Comparison of ENCODE assay signal across 8 cellular contexts in the genomic region with DNA sequence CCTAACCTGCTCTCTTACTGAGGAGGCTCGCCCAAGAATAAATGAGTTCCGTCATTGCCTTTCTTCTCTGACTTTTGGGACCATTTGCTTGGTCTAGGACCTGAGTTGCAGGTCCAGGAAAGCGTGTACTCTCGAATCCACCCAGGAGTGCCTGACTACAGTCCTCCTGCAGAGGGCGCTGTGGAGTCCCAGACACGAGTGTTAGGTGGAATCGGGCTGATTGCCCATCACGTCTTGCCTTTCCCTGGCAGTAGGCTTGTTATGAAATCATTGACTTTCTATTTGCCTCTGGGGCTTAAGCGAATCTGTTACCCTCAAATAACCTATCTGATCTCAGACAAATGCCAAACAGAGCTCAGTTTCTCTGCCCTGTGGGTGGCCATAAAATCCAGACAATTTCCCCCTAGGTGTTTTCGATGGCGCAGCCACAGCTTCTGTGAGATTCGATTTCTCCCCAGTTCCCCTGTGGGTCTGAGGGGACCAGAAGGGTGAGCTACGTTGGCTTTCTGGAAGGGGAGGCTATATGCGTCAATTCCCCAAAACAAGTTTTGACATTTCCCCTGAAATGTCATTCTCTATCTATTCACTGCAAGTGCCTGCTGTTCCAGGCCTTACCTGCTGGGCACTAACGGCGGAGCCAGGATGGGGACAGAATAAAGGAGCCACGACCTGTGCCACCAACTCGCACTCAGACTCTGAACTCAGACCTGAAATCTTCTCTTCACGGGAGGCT. TPM values are rescaled to one million over a fixed set of nuclear protein-coding genes. Genes with fewer than 3 reads are reported as not detected.
DNase-seq lines count a peak whose midpoint lies in the region; ATAC-seq, FAIRE-seq and TF ChIP-seq lines count a peak whose summit lies in the region.

A gene with protein sequence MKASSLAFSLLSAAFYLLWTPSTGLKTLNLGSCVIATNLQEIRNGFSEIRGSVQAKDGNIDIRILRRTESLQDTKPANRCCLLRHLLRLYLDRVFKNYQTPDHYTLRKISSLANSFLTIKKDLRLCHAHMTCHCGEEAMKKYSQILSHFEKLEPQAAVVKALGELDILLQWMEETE (plus strand): TSS at position 685 of the 733 bp plus-strand sequence. CDS start 230 bp downstream, outside the sequence.

- no peaks in the 10 kb centered on the region for H3K79me1 ChIP-seq in mesendoderm (ENCODE audit: low read length)

- H3K36me3 ChIP-seq in effector memory CD4-positive, alpha-beta T cell (ENCODE audit: control insufficient read depth, insufficient read depth, low read length) = no peaks in the 10 kb centered on the region
- H3K36me3 ChIP-seq in mesendoderm (ENCODE audit: control insufficient read depth, insufficient read depth, low read length) = no peaks in the 10 kb centered on the region

- H3K9ac ChIP-seq in mesendoderm (ENCODE audit: low read length) = no peak within 1 kb of the TSS

- no peak within 1 kb of the TSS for H3K56ac ChIP-seq in mesendoderm (ENCODE audit: low read length)

- WGBS in A549 (ENCODE audit: missing lambda C conversion rate) = 51% methylated on average over 19 of the region's 19 CpGs
- WGBS in mesendoderm (ENCODE audit: extremely low coverage, insufficient coverage, low lambda C conversion rate) = no CpG with 5 or more reads among the region's 19 CpGs

- no peak within 1 kb of the TSS for H3K4ac ChIP-seq in mesendoderm (ENCODE audit: low read depth, low read length)

- ATAC-seq in A549 (peak in 1 of 2 experiments; percentile 88; a peak in 3 of 6 replicates), HG03342 (IDR thresholded peaks at IDR 0.05; ENCODE audit: unreplicated experiment) (no peak)

- no peaks in the 10 kb centered on the region for H3K9me3 ChIP-seq in A549
- no peaks in the 10 kb centered on the region for H3K9me3 ChIP-seq in effector memory CD4-positive, alpha-beta T cell (ENCODE audit: control insufficient read depth, low read length)

- peak; percentile 69 for TF ChIP-seq CTCF in A549 (IDR thresholded peaks at IDR 0.05)

- CTCF ChIA-PET in A549 (lab: Yijun Ruan, JAX) = interaction anchor here (0.7 to 3.5 kb wide), 15 partner anchors 9 to 635 kb away, joined by 3 to 17 read pairs (median 3); no protein-coding TSS in a partner anchor

- H4K8ac ChIP-seq in mesendoderm (ENCODE audit: low read depth, low read length) = no peak within 1 kb of the TSS

- H3K27ac ChIP-seq in A549 (no peak within 1 kb of the TSS), mesendoderm (ENCODE audit: low read depth, low read length) (no peak within 1 kb of the TSS)
- H3K27ac ChIP-seq in effector memory CD4-positive, alpha-beta T cell (ENCODE audit: insufficient read depth, low read length, poor library complexity, severe bottlenecking) = no peak within 1 kb of the TSS

- H3K4me1 ChIP-seq in A549 (peaks cover 7% of the 10 kb centered on the region; the same call in 1 of the 3 replicates), mesendoderm (ENCODE audit: control insufficient read depth, low read depth, low read length) (no peaks in the 10 kb centered on the region)
- no peaks in the 10 kb centered on the region for H3K4me1 ChIP-seq in effector memory CD4-positive, alpha-beta T cell (ENCODE audit: control insufficient read depth, insufficient read depth, low read length, poor library complexity, severe bottlenecking)

- H2BK15ac ChIP-seq in mesendoderm (replicated peaks; ENCODE audit: low read depth) = no peak within 1 kb of the TSS

- no peak within 1 kb of the TSS for H3K4me3 ChIP-seq in A549
- H3K4me3 ChIP-seq in effector memory CD4-positive, alpha-beta T cell (ENCODE audit: insufficient read depth, low read depth, low read length, poor library complexity, severe bottlenecking) = no peak within 1 kb of the TSS
- no peak within 1 kb of the TSS for H3K4me3 ChIP-seq in mesendoderm (ENCODE audit: low read length)

- FAIRE-seq in A549 (lab: Jason Lieb, UNC) (peak; percentile 46), GM18507 (lab: Jason Lieb, UNC) (peak; percentile 78)

- TF ChIP-seq POLR2A in A549 (IDR thresholded peaks at IDR 0.05; ENCODE audit: low read length) = no peak

- peak; percentile 58 to 61 for TF ChIP-seq RAD21 in A549 (conservative IDR thresholded peaks at IDR 0.05 in 1 of 2, IDR thresholded peaks at IDR 0.05 in 1 of 2)

- H3K4me2 ChIP-seq in A549 (peak within 1 kb of the TSS; percentile 10; the same call in 1 of the 3 replicates), mesendoderm (ENCODE audit: low read length) (no peak within 1 kb of the TSS)

- H3K23ac ChIP-seq in mesendoderm (ENCODE audit: low read length) = no peak within 1 kb of the TSS

- H2BK120ac ChIP-seq in mesendoderm (ENCODE audit: low read depth, low read length) = no peak within 1 kb of the TSS

- no peaks in the 10 kb centered on the region for H3K27me3 ChIP-seq in effector memory CD4-positive, alpha-beta T cell (replicated peaks; ENCODE audit: control insufficient read depth, insufficient read depth, low read length, poor library complexity, severe bottlenecking)
- no peaks in the 10 kb centered on the region for H3K27me3 ChIP-seq in mesendoderm (ENCODE audit: insufficient read depth, low read length, poor library complexity)

- H2BK5ac ChIP-seq in mesendoderm (ENCODE audit: low read length) = no peak within 1 kb of the TSS

- DNase-seq in A549 (ENCODE audit: low read depth in 1 of 2, low spot score in 1 of 2) (peak; percentile 40 to 76), GM18507 (ENCODE audit: extremely low spot score, insufficient read length, low read depth) (peak; percentile 28), NCI-H2196 treated with DMSO at 0.1 percent for 48 hours (lab: John Stamatoyannopoulos, UW; ENCODE audit: unreplicated experiment) (peak; percentile 63), mesendoderm (peak; percentile 80)
- DNase-seq in activated CD4-positive, alpha-beta T cell treated with anti-CD3 and anti-CD28 coated beads, Interleukin-2, amount 50 U/mL, for 48 hours = peak; percentile 96
- DNase-seq in effector memory CD4-positive, alpha-beta T cell = peak; percentile 62 to 73 (median 66)
- DNase-seq in stimulated activated CD8-positive, alpha-beta memory T cell treated with anti-CD3 and anti-CD28 coated beads, Interleukin-4, amount 100 ng/mL, for 24 hours (ENCODE audit: low read depth) = peak; percentile 79

- H3K18ac ChIP-seq in mesendoderm (ENCODE audit: low read length) = no peak within 1 kb of the TSS

- H3K79me2 ChIP-seq in mesendoderm (ENCODE audit: control insufficient read depth, insufficient read depth, low read length) = no peaks in the 10 kb centered on the region

- TF ChIP-seq EP300 in A549 (IDR thresholded peaks at IDR 0.05) = no peak

- no peak within 1 kb of the TSS for H2AK5ac ChIP-seq in mesendoderm (ENCODE audit: low read length)

- no peak within 1 kb of the TSS for H4K5ac ChIP-seq in mesendoderm (ENCODE audit: low read length)

- POLR2A ChIA-PET in A549 (lab: Yijun Ruan, JAX) = no interaction called here

TF ChIP-seq in A549, 52 proteins besides CTCF, POLR2A, EP300 and RAD21:
- TF ChIP-seq ESRRA (IDR thresholded peaks at IDR 0.05; ENCODE audit: borderline replicate concordance, low read length) (no peak), KDM1A (IDR thresholded peaks at IDR 0.05; ENCODE audit: low read depth) (no peak), SMC3 (IDR thresholded peaks at IDR 0.05) (peak; percentile 66), RARB (CRISPR knock-in tag; IDR thresholded peaks at IDR 0.05) (no peak)

RNA-seq across cellular contexts. Expression of the gene that starts here (rescaled TPM):
- 0.05 and 0.13 TPM in 2 replicates for polyA plus RNA-seq in A549 (2011; rRNA removed)
- 0.04 TPM in 1 of 2 replicates, not detected in the other for polyA plus RNA-seq in A549 (2012; cell fraction: cytosol; rRNA removed)
- not detected in 2 replicates for polyA plus RNA-seq in A549 (2012; cell fraction: nucleus; rRNA removed)
- polyA plus RNA-seq in A549 (2017; fragmentation: RNase III; extraction: RNeasy Plus Mini Kit Qiagen cat#74134 plus additional on column Dnase treatment) = not detected in 3 replicates
- polyA minus RNA-seq in A549 (2011; rRNA and poly(A)+ RNA removed) = not detected in 2 replicates
- not detected for polyA plus RNA-seq in mesendoderm (2013, experiment 1 of 2)
- not detected for polyA plus RNA-seq in mesendoderm (2013, experiment 2 of 2)

Comparison
In these comparisons a context has a peak if more than half of its experiments do, and no peak if none do; other contexts are left out.
1. Peak in DNase-seq and H3K4me2 ChIP-seq in A549; RNA of the gene not detected or under 1 TPM.
2. DNase-seq: peak in every context shown above with its lines; median percentile 96 in activated CD4-positive, alpha-beta T cell treated with anti-CD3 and anti-CD28 coated beads, Interleukin-2, amount 50 U/mL, for 48 hours; 80 in mesendoderm; 79 in stimulated activated CD8-positive, alpha-beta memory T cell treated with anti-CD3 and anti-CD28 coated beads, Interleukin-4, amount 100 ng/mL, for 24 hours; 66 in effector memory CD4-positive, alpha-beta T cell; 63 in NCI-H2196 treated with DMSO at 0.1 percent for 48 hours; 58 in A549; 28 in GM18507.